Comparison of ENCODE assay signal across 1 cellular context in genomic region chr7:143901710-143902587, GRCh38.
A peak's percentile ranks its signal among the peaks of the same experiment; 100 is the strongest.
TF ChIP-seq lines count a peak whose summit lies in the region.

Gene TCAF1, minus strand, starts transcription at chr7:143902176. Its CDS starts 25,568 bp downstream, at chr7:143876608.

TF ChIP-seq in A549, 52 proteins besides CTCF, POLR2A, EP300 and RAD21 (continued from another document):
- TF ChIP-seq REST (IDR thresholded peaks at IDR 0.05): no peak
- TF ChIP-seq NR3C1 (IDR thresholded peaks at IDR 0.05): no peak
- TF ChIP-seq HOXB5 (CRISPR knock-in tag; IDR thresholded peaks at IDR 0.05): no peak
- 0 out of 2 replicates have a peak, but pooled peaks have one; percentile 15 for TF ChIP-seq KDM1A (IDR thresholded peaks at IDR 0.05; ENCODE audit: low read depth)
- peak in 1 of 2 experiments; percentile 7; a peak in 1 of 4 replicates for TF ChIP-seq CEBPB (IDR thresholded peaks at IDR 0.05)
- no peak for TF ChIP-seq ZFP36 (IDR thresholded peaks at IDR 0.05; ENCODE audit: borderline replicate concordance, partially characterized antibody)
- TF ChIP-seq HDAC2 (IDR thresholded peaks at IDR 0.05): no peak
- TF ChIP-seq RCOR1 (IDR thresholded peaks at IDR 0.05; ENCODE audit: low read depth, low read length): no peak
- peak in 1 of 2 experiments; percentile 74; a peak in 2 of 5 replicates for TF ChIP-seq JUN (IDR thresholded peaks at IDR 0.05)
- no peak for TF ChIP-seq BHLHE40 (IDR thresholded peaks at IDR 0.05; ENCODE audit: low read depth, low read length)
- TF ChIP-seq CHD2 (IDR thresholded peaks at IDR 0.05; ENCODE audit: low read length, partially characterized antibody): no peak
- TF ChIP-seq CBX2 (IDR thresholded peaks at IDR 0.05; ENCODE audit: borderline replicate concordance, low read depth): no peak
- no peak for TF ChIP-seq MYC (IDR thresholded peaks at IDR 0.05; ENCODE audit: borderline replicate concordance, low read length)
- no peak for TF ChIP-seq ZC3H11A (IDR thresholded peaks at IDR 0.05)
- no peak for TF ChIP-seq HOXA7 (CRISPR knock-in tag; IDR thresholded peaks at IDR 0.05)
- peak; percentile 59; the same call in 1 of the 2 replicates for TF ChIP-seq PBX3 (IDR thresholded peaks at IDR 0.05)
TF ChIP-seq in A549: peak in this region for 12.
